In the genomic region with DNA sequence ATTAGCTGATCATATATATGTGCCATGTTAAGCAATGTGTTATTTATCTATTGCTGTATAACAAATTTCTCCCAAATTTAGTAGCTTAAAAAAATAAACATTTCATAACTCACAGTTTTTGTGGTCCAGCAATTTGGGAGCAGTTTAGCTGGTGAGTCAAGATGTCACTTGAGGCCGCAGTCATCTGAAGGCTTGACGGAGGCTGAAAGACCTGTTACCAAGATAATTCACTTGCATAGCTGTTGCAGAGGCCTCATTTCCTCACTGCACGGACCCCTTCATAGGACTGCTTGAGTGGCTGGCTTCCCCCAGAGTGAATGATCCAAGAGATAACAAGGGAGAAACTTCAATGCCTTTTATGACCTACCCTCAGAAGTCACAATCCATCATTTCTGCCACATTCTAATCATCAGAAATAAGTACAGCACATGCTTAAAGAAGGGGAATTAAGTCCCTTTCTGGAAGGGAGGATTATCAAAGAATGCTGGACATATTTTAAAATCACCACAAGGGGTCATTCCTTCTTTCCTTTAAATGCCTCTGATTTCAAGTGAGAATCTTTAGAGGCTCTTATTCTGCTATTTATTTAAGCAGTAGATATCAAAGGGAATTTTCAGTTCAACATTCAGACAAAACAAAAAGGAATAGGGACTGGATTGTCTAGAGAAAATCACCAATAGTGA, we compare ENCODE assay signal across 12 cellular contexts. TPM values are rescaled to one million over a fixed set of nuclear protein-coding genes. Genes with fewer than 3 reads are reported as not detected.
DNase-seq lines count a peak whose midpoint lies in the region; ATAC-seq and TF ChIP-seq lines count a peak whose summit lies in the region.
"Had no signal": no experiment of that assay in that cellular context is flagged by ENCODE, and none has a peak within 500 bp of the region (broad histone marks: within the 10 kb centered on the region; RNA-seq: fewer than 3 reads in every experiment).

No MANE protein-coding gene starts in this region.

- peaks cover 0 to 8% (median 0%) of the 10 kb centered on the region in 4 donors for H3K4me1 ChIP-seq in tibial nerve
- H3K4me1 ChIP-seq: BLaER1, colonic mucosa had no signal

- H3K27me3 ChIP-seq in tibial nerve: no peaks in the 10 kb centered on the region
- H3K27me3 ChIP-seq: BLaER1, colonic mucosa had no signal

- no peaks in the 10 kb centered on the region for H3K9me3 ChIP-seq in tibial nerve
- H3K9me3 ChIP-seq: BLaER1, colonic mucosa had no signal

- TF ChIP-seq POLR2A in tibial nerve (IDR thresholded peaks at IDR 0.05): no peak

- 75 to 82% methylated on average over 3 of the region's 3 CpGs for WGBS in tibial nerve, 2 donors

- TF ChIP-seq CTCF in tibial nerve (IDR thresholded peaks at IDR 0.05): peak in 3 of 5 experiments; percentile 10 to 16 (median 14)

- no peaks in the 10 kb centered on the region for H3K36me3 ChIP-seq in tibial nerve
- H3K36me3 ChIP-seq: BLaER1, colonic mucosa had no signal

- DNase-seq in NCI-H82 (lab: John Stamatoyannopoulos, UW): peak; percentile 55
- no peak for DNase-seq in NCI-H82 treated with DMSO at 0.1 percent for 48 hours (lab: John Stamatoyannopoulos, UW; ENCODE audit: unreplicated experiment)
- DNase-seq in RPMI7951 (ENCODE audit: low read depth): peak; percentile 36
- peak; percentile 74 for DNase-seq in fibroblast of peridontal ligament (ENCODE audit: extremely low read depth)
- no peak for DNase-seq in tibial nerve (ENCODE audit: low spot score in 2 of 2)
- DNase-seq in retina: no peak
- no peak for DNase-seq in NCI-H187 (lab: John Stamatoyannopoulos, UW)
- DNase-seq: activated CD8-positive, alpha-beta memory T cell treated with anti-CD3 and anti-CD28 coated beads for 24 hours; colonic mucosa; NCI-H446 treated with DMSO at 0.1 percent for 48 hours had no signal

- TF ChIP-seq EP300 in tibial nerve (IDR thresholded peaks at IDR 0.05): no peak

- H3K4me3 ChIP-seq in tibial nerve: no peak overlapping the region
- H3K4me3 ChIP-seq: BLaER1, colonic mucosa had no signal

- ATAC-seq in GM21619 (IDR thresholded peaks at IDR 0.05; ENCODE audit: unreplicated experiment): no peak

- H3K27ac ChIP-seq in tibial nerve: no peak overlapping the region
- H3K27ac ChIP-seq: BLaER1, colonic mucosa had no signal

RNA-seq across cellular contexts. Expression of gene SRPK2, which starts 10.5 kb away (rescaled TPM):
- total RNA-seq in RPMI7951 (2014; rRNA removed; shearing (Covaris generic)): 27.8 and 34.0 TPM in 2 replicates
- 10 to 100 TPM; 54.1 to 94.4 (median 61.9) TPM for total RNA-seq in tibial nerve

Comparison
In these comparisons a context has a peak if more than half of its experiments do, and no peak if none do; other contexts are left out.
1. DNase-seq: peak in NCI-H82 (single experiment), RPMI7951 (single experiment) and fibroblast of peridontal ligament (single experiment); none in NCI-H82 treated with DMSO at 0.1 percent for 48 hours (single experiment), tibial nerve (0 of 2), retina (single experiment) and NCI-H187 (0 of 2).